In the genomic region with DNA sequence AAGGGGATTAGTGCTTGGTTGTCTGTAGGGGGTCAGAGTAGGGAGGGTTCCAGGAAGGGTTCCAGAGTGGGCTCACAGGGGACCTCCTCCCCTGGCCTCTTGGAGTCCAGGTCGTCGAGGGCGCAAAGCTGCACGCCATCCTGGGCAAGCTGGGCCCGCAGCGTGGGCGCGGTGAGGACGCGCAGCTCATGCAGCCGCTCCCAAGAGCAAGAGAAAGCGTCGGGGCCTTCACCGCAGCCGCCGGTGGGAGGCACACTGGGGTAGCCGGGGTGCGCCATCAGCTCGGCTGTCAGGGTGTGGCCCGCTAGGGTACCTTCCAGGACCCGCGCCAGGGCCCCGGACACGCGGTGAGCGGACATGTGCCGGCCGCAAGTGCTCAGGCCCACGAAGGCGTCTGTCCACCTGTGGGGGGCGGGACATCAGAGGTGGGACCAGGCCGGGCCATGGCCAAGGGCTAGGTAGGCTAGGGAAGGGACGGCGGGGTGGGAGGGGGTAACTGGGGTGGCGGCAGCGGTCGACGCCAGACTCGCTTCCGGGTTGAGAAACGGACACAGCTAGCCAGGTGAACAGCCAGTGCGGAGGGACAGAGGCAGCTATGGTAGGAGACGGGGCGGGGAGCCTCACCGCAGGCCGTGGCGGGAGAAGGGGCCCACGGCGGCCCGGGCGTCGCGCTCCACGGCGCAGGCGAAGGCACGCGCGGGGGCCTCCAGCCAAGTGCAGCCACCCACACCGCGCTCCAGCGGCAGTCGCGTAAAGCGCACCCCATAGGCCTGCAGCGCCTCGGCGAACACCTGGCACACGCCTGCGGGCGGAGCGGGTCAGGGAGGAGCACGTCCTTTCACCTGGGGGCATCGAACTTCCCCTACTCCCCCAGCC, we compare ENCODE assay signal across 9 cellular contexts. TPM values are rescaled to one million over a fixed set of nuclear protein-coding genes. Genes with fewer than 3 reads are reported as not detected.
DNase-seq lines count a peak whose midpoint lies in the region; ATAC-seq and TF ChIP-seq lines count a peak whose summit lies in the region.
"Had no signal": no experiment of that assay in that cellular context is flagged by ENCODE, and none has a peak within 500 bp of the region (broad histone marks: within the 10 kb centered on the region; RNA-seq: fewer than 3 reads in every experiment).

No MANE protein-coding gene starts in this region.

- DNase-seq in GM10248 (ENCODE audit: extremely low spot score) (no peak), endodermal cell (no peak), neural crest cell (ENCODE audit: low read depth, low spot score) (no peak)

- peak overlapping the region; percentile 100 for H3K9ac ChIP-seq in Loucy (ENCODE audit: low read depth, low read length, poor library complexity, severe bottlenecking)
- no peak overlapping the region for H3K9ac ChIP-seq in endodermal cell (ENCODE audit: extremely low read depth, low read length, poor library complexity, severe bottlenecking)

- ATAC-seq in GM21529 (IDR thresholded peaks at IDR 0.05; ENCODE audit: unreplicated experiment) (no peak), GM18517 (IDR thresholded peaks at IDR 0.05; ENCODE audit: unreplicated experiment) (no peak), HG03342 (IDR thresholded peaks at IDR 0.05; ENCODE audit: unreplicated experiment) (no peak), GM18498 (IDR thresholded peaks at IDR 0.05; ENCODE audit: unreplicated experiment) (no peak)

- CTCF ChIA-PET in GM10248 (lab: Yijun Ruan, JAX): interaction anchor here (0.6 to 17.3 kb wide), 21 partner anchors 8 to 148 kb away, joined by 3 to 274 read pairs (median 7); a partner anchor contains a TSS

- H2AFZ ChIP-seq in Loucy (ENCODE audit: low read length): no peak overlapping the region

- peak overlapping the region; percentile 81 for H3K4me3 Mint-ChIP-seq in endodermal cell
- peak overlapping the region; percentile 93 for H3K4me3 Mint-ChIP-seq in neural crest cell

- peaks cover 5% of the 10 kb centered on the region; the same call in 1 of the 2 replicates for H3F3A ChIP-seq in Loucy (ENCODE audit: low read depth)

- H3K27ac Mint-ChIP-seq in endodermal cell (no peak overlapping the region), neural crest cell (ENCODE audit: unreplicated experiment) (peak overlapping the region; percentile 88)

- H3K36me3 Mint-ChIP-seq in endodermal cell (ENCODE audit: low read depth) (peaks cover 17% of the 10 kb centered on the region), neural crest cell (ENCODE audit: low read depth) (peaks cover 5% of the 10 kb centered on the region)

- WGBS in endodermal cell (ENCODE audit: insufficient coverage in 1 of 2, insufficient read length in 1 of 2), 2 experiments: 93 to 94% methylated on average over 38 to 74 of the region's 74 CpGs

- H3K9me2 ChIP-seq in Loucy (replicated peaks; ENCODE audit: low read depth, low read length): no peaks in the 10 kb centered on the region

- peak overlapping the region; percentile 93 for H3K4me2 ChIP-seq in Loucy (ENCODE audit: low read depth, low read length, poor library complexity, severe bottlenecking)

- peaks cover 2% of the 10 kb centered on the region for H3K9me3 Mint-ChIP-seq in endodermal cell
- no peaks in the 10 kb centered on the region for H3K9me3 Mint-ChIP-seq in neural crest cell

- H3K27me3 ChIP-seq in Loucy (ENCODE audit: insufficient read depth, low read length, poor library complexity, severe bottlenecking) (peaks cover 5% of the 10 kb centered on the region), endodermal cell (ENCODE audit: control insufficient read depth, insufficient read depth, low read length, poor library complexity, severe bottlenecking) (no peaks in the 10 kb centered on the region)

- H3K36me3 ChIP-seq in Loucy (ENCODE audit: insufficient read depth, low read length) (peaks cover 23% of the 10 kb centered on the region; the same call in 1 of the 2 replicates), endodermal cell (ENCODE audit: control insufficient read depth, insufficient read depth, low read length) (peaks cover 15% of the 10 kb centered on the region)

- H3K4me3 ChIP-seq in Loucy (ENCODE audit: low read length, poor library complexity, severe bottlenecking): peak overlapping the region; percentile 97
- H3K4me3 ChIP-seq in endodermal cell (ENCODE audit: low read length): peak overlapping the region; percentile 86

- no peak overlapping the region for H3K27ac ChIP-seq in endodermal cell (ENCODE audit: low read depth, low read length)

- H3K79me2 ChIP-seq in Loucy (ENCODE audit: insufficient read depth, low read length): peaks cover 58% of the 10 kb centered on the region

- H3K27me3 Mint-ChIP-seq in endodermal cell (ENCODE audit: insufficient read depth) (no peaks in the 10 kb centered on the region), neural crest cell (ENCODE audit: low read depth) (peaks cover 2% of the 10 kb centered on the region)

- H3K4me1 Mint-ChIP-seq in endodermal cell: peaks cover 5% of the 10 kb centered on the region
- H3K4me1 Mint-ChIP-seq in neural crest cell: peaks cover 24% of the 10 kb centered on the region

- POLR2A ChIA-PET in GM10248 (lab: Yijun Ruan, JAX): interaction anchor here (0.5 to 1.5 kb wide), 4 partner anchors 13 to 51 kb away, joined by 3 to 6 read pairs (median 4); no protein-coding TSS in a partner anchor

- TF ChIP-seq CTCF in GM10248 (IDR thresholded peaks at IDR 0.05; ENCODE audit: control extremely low read depth, extremely low read depth, low read depth, missing control alignments): peak; percentile 21
- TF ChIP-seq CTCF in Loucy (conservative IDR thresholded peaks at IDR 0.05; ENCODE audit: low read length): no peak
- TF ChIP-seq CTCF in endodermal cell (conservative IDR thresholded peaks at IDR 0.05): no peak
- TF ChIP-seq CTCF in neural crest cell (conservative IDR thresholded peaks at IDR 0.05): no peak

- H4K20me1 ChIP-seq in Loucy (ENCODE audit: insufficient read depth, low read length, poor library complexity, severe bottlenecking): peaks cover 58% of the 10 kb centered on the region

- H3K9me3 ChIP-seq in Loucy (ENCODE audit: insufficient read depth, low read depth, low read length): no peaks in the 10 kb centered on the region
- no peaks in the 10 kb centered on the region for H3K9me3 ChIP-seq in endodermal cell (ENCODE audit: control insufficient read depth, low read length)

- H3K4me1 ChIP-seq in Loucy (ENCODE audit: insufficient read depth, low read length, poor library complexity, severe bottlenecking) (peaks cover 13% of the 10 kb centered on the region), endodermal cell (ENCODE audit: control insufficient read depth, insufficient read depth, low read length) (no peaks in the 10 kb centered on the region)

RNA-seq across cellular contexts. Expression of a gene that starts 1.2 kb away (rescaled TPM):
- total RNA-seq in endodermal cell (10 to 100 TPM; 16.4 to 19.9 TPM), neural crest cell (17.0 and 18.4 TPM in 2 replicates)
- 11.6 TPM for polyA plus RNA-seq in endodermal cell (2013, experiment 1 of 2)
- 11.3 TPM for polyA plus RNA-seq in endodermal cell (2013, experiment 2 of 2)

RNA-seq across cellular contexts. Expression of a gene that starts 3.9 kb away (rescaled TPM):
- total RNA-seq in endodermal cell (under 1 TPM; 0.46 to 0.84 TPM), neural crest cell (1.2 and 1.3 TPM in 2 replicates)
- 0.53 TPM for polyA plus RNA-seq in endodermal cell (2013, experiment 1 of 2)
- polyA plus RNA-seq in endodermal cell (2013, experiment 2 of 2): 0.41 TPM
- total RNA-seq: NCI-H460 had no signal

RNA-seq across cellular contexts. Expression of a gene that starts 13.5 kb away (rescaled TPM):
- 10 to 100 TPM; 30.3 to 61.4 TPM for total RNA-seq in endodermal cell
- polyA plus RNA-seq in endodermal cell (2013, experiment 1 of 2): 17.6 TPM
- polyA plus RNA-seq in endodermal cell (2013, experiment 2 of 2): 20.9 TPM
- 29.4 and 33.8 TPM in 2 replicates for total RNA-seq in neural crest cell

RNA-seq across cellular contexts. Expression of a gene that starts 37.2 kb away (rescaled TPM):
- 10 to 100 TPM; 39.9 to 41.2 TPM for total RNA-seq in endodermal cell
- 39.4 TPM for polyA plus RNA-seq in endodermal cell (2013, experiment 1 of 2)
- 35.8 TPM for polyA plus RNA-seq in endodermal cell (2013, experiment 2 of 2)
- 39.7 and 41.9 TPM in 2 replicates for total RNA-seq in neural crest cell
